Comparison of ENCODE assay signal across 7 cellular contexts in the genomic region with DNA sequence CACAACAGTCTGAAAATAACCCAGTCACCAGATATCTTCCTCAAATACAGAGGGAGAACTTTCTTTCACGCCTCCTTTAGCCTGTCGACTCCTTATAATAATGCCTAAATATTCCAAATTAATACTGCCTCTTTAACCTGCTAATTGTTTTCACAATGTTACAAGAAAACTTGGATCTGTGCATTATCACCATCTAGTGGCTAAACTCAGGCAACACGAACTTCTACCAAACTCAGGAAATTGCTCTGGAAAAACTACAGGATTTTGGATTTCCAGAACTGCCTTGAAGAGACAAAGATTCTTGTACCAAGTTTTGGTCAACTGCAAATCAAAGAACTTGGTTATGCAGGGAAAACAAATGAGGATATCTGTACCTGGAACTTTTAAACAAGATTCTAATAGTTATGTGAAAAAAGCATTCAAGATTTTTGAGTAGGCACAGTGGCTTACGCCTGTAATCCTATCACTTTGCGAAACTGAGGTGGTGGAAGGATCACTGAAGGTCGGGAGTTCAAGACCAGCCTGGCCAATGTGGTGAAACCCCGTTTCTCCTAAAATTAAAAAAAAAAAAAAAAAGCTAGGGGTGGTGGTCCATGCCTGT. TPM values are rescaled to one million over a fixed set of nuclear protein-coding genes. Genes with fewer than 3 reads are reported as not detected.
DNase-seq lines count a peak whose midpoint lies in the region; ATAC-seq, FAIRE-seq and TF ChIP-seq lines count a peak whose summit lies in the region.

No MANE protein-coding gene starts in this region.

- ATAC-seq in HepG2 (peak; percentile 76), GM19035 (IDR thresholded peaks at IDR 0.05; ENCODE audit: unreplicated experiment) (no peak), HG02973 (IDR thresholded peaks at IDR 0.05; ENCODE audit: unreplicated experiment) (no peak)

- POLR2A ChIA-PET in HepG2 (lab: Yijun Ruan, JAX), result interaction anchor here (1.2 kb wide), 1 partner anchor 24 kb away, joined by 3 read pairs; no protein-coding TSS in a partner anchor

- DNase-seq in G401 (ENCODE audit: low spot score) (peak; percentile 66), Karpas-422 (peak; percentile 58), astrocyte of the cerebellum (ENCODE audit: low read depth) (no peak), HepG2 (ENCODE audit: low spot score) (peak; percentile 23), cerebellar nuclear complex (lab: John Stamatoyannopoulos, UW) (no peak)

- H3K9me2 ChIP-seq in Karpas-422 (replicated peaks; ENCODE audit: insufficient read depth, low read length), result no peaks in the 10 kb centered on the region

- in situ Hi-C loops in G401 (cut with HindIII; ENCODE audit: low sequenced_read_pairs) (no loop called here), astrocyte of the cerebellum (cut with HindIII; ENCODE audit: low sequenced_read_pairs) (no loop called here), HepG2 (cut with HindIII; ENCODE audit: extremely low pct_ligation_motif_present, low pct_unique_long_range_greater_than_20kb) (no loop called here)

- no peak overlapping the region for H3K9ac ChIP-seq in Karpas-422 (ENCODE audit: low read length)
- no peak overlapping the region for H3K9ac ChIP-seq in HepG2 (ENCODE audit: insufficient read depth, low read depth, low read length)

- CTCF ChIA-PET in HepG2 (lab: Yijun Ruan, JAX; ENCODE audit: low intra/inter-chr PET ratio, low total read pairs), result interaction anchor here (2.0 kb wide), 1 partner anchor 22 kb away, joined by 10 read pairs; no protein-coding TSS in a partner anchor

- H3K27me3 ChIP-seq in Karpas-422 (ENCODE audit: low read length), result no peaks in the 10 kb centered on the region
- H3K27me3 ChIP-seq in HepG2 (ENCODE audit: control insufficient read depth in 1 of 2, insufficient read depth in 2 of 2, low read length in 2 of 2), result no peaks in the 10 kb centered on the region

- H3K4me2 ChIP-seq in Karpas-422 (ENCODE audit: low read depth, low read length, poor library complexity, severe bottlenecking) (no peak overlapping the region), HepG2 (ENCODE audit: low read depth, low read length) (no peak overlapping the region)

- peak; percentile 49 for FAIRE-seq in HepG2 (lab: Jason Lieb, UNC)

- H3K4me3 ChIP-seq in Karpas-422 (ENCODE audit: low read length) (no peak overlapping the region), astrocyte of the cerebellum (ENCODE audit: low read depth, low read length) (no peak overlapping the region), HepG2 (replicated peaks in 1 of 3; ENCODE audit: insufficient read depth in 1 of 3, low read depth in 2 of 3, low read length in 3 of 3) (no peak overlapping the region)

- H3K27ac ChIP-seq in Karpas-422 (ENCODE audit: low read length), result peak overlapping the region; percentile 24; the same call in 1 of the 2 replicates
- no peak overlapping the region for H3K27ac ChIP-seq in HepG2 (ENCODE audit: extremely low read length, insufficient read depth, low read length)

- H4K20me1 ChIP-seq in Karpas-422 (ENCODE audit: insufficient read depth, low read depth, low read length) (no peaks in the 10 kb centered on the region), HepG2 (ENCODE audit: insufficient read depth, low read length) (no peaks in the 10 kb centered on the region)

- peaks cover 22% of the 10 kb centered on the region for H3K4me1 ChIP-seq in Karpas-422 (ENCODE audit: low read length)
- H3K4me1 ChIP-seq in HepG2 (ENCODE audit: insufficient read depth, low read length), result no peaks in the 10 kb centered on the region

- no TSS peak for BruUV-seq in HepG2 (replicated peaks; lab: Mats Ljungman, UMichigan)

- H3K36me3 ChIP-seq in Karpas-422 (ENCODE audit: insufficient read depth, low read length) (peaks cover 41% of the 10 kb centered on the region), HepG2 (replicated peaks in 1 of 2; ENCODE audit: control insufficient read depth in 1 of 2, insufficient read depth in 2 of 2, low read length in 2 of 2) (peaks cover 7 to 29% of the 10 kb centered on the region in 2 experiments)

- H3K9me3 ChIP-seq in Karpas-422 (ENCODE audit: low read length) (no peaks in the 10 kb centered on the region), HepG2 (ENCODE audit: low read length) (no peaks in the 10 kb centered on the region)

- intact Hi-C loops in HepG2 (cut with micrococcal nuclease; ENCODE audit: unreplicated experiment), result loop anchor here (1.0 kb wide), 1 partner anchor 22 kb away; no protein-coding TSS in a partner anchor

- TF ChIP-seq EP300 in HepG2 (IDR thresholded peaks at IDR 0.05; ENCODE audit: low read depth in 2 of 2, low read length in 2 of 2) (no peak), HepG2 (CRISPR knock-in tag; IDR thresholded peaks at IDR 0.05; ENCODE audit: borderline replicate concordance) (no peak)

- WGBS in HepG2 (ENCODE audit: low lambda C conversion rate), result 65% methylated on average over 7 of the region's 7 CpGs

- TF ChIP-seq POLR2A in HepG2 (IDR thresholded peaks at IDR 0.05; ENCODE audit: insufficient read depth in 1 of 2, low read depth in 2 of 2, low read length in 2 of 2), result no peak

- no peak for TF ChIP-seq RAD21 in HepG2 (CRISPR knock-in tag; IDR thresholded peaks at IDR 0.05)

- TF ChIP-seq CTCF in astrocyte of the cerebellum (IDR thresholded peaks at IDR 0.05; ENCODE audit: low read depth, low read length, missing control alignments), result peak; percentile 81
- TF ChIP-seq CTCF in HepG2 (CRISPR knock-in tag; IDR thresholded peaks at IDR 0.05), result peak; percentile 62

- peaks cover 40% of the 10 kb centered on the region for H3K79me2 ChIP-seq in Karpas-422 (ENCODE audit: low read length)
- H3K79me2 ChIP-seq in HepG2 (ENCODE audit: insufficient read depth, low read length), result no peaks in the 10 kb centered on the region

- H2AFZ ChIP-seq in Karpas-422 (ENCODE audit: low read length) (no peak overlapping the region), HepG2 (ENCODE audit: low read length) (no peak overlapping the region)

RNA-seq across cellular contexts. Expression of a gene that starts 10.8 kb away (rescaled TPM):
- 13.0 and 19.5 TPM in 2 replicates for total RNA-seq in G401 (2014; rRNA removed; shearing (Covaris generic))
- 11.8 and 18.7 TPM in 2 replicates for total RNA-seq in Karpas-422 (2014; rRNA removed; shearing (Covaris generic); ENCODE audit: low replicate concordance)
- 6.7 and 13.7 TPM in 2 replicates for total RNA-seq in HepG2 (2016; rRNA removed; fragmentation: Illumina TruSeq; extraction: Trizol)
- 1.8 and 2.2 TPM in 2 replicates for total RNA-seq in HepG2 (2016; cell fraction: cytosol; rRNA removed; fragmentation: Illumina TruSeq; extraction: Trizol; ENCODE audit: low read depth)
- 8.0 and 12.5 TPM in 2 replicates for total RNA-seq in HepG2 (2016; cell fraction: insoluble cytoplasmic fraction; rRNA removed; fragmentation: Illumina TruSeq; extraction: Trizol)
- total RNA-seq in HepG2 (2016; cell fraction: membrane; rRNA removed; fragmentation: Illumina TruSeq; extraction: Trizol), result 3.0 and 3.5 TPM in 2 replicates
- total RNA-seq in HepG2 (2016; cell fraction: nucleus; rRNA removed; fragmentation: Illumina TruSeq; extraction: Trizol), result 18.3 and 18.9 TPM in 2 replicates
- 10.0 and 10.1 TPM in 2 replicates for polyA plus RNA-seq in HepG2 (2011; rRNA removed)
- 5.0 and 7.4 TPM in 2 replicates for polyA plus RNA-seq in HepG2 (2011; cell fraction: cytosol; rRNA removed)
- polyA plus RNA-seq in HepG2 (2011; cell fraction: nucleus; rRNA removed), result 10.6 and 11.1 TPM in 2 replicates
- polyA plus RNA-seq in HepG2 (2012), result 10.4 and 11.3 TPM in 2 replicates
- 0.95 and 1.3 TPM in 2 replicates for polyA plus RNA-seq in HepG2 (2016; cell fraction: cytosol; fragmentation: Illumina TruSeq; extraction: Trizol; ENCODE audit: low read depth)
- 6.2 and 8.3 TPM in 2 replicates for polyA plus RNA-seq in HepG2 (2016; cell fraction: insoluble cytoplasmic fraction; fragmentation: Illumina TruSeq; extraction: Trizol; ENCODE audit: low read depth)
- polyA plus RNA-seq in HepG2 (2016; cell fraction: membrane; fragmentation: Illumina TruSeq; extraction: Trizol; ENCODE audit: low read depth), result 2.4 TPM in 2 replicates
- polyA plus RNA-seq in HepG2 (2016; cell fraction: nucleus; fragmentation: Illumina TruSeq; extraction: Trizol; ENCODE audit: insufficient read depth, low read depth), result 21.3 and 21.9 TPM in 2 replicates
- 4.3 and 5.8 TPM in 2 replicates for polyA minus RNA-seq in HepG2 (2011; rRNA and poly(A)+ RNA removed; ENCODE audit: low replicate concordance)
- 4.4 and 5.8 TPM in 2 replicates for polyA minus RNA-seq in HepG2 (2011; cell fraction: cytosol; rRNA and poly(A)+ RNA removed)
- 26.1 and 29.2 TPM in 2 replicates for polyA minus RNA-seq in HepG2 (2011; cell fraction: nucleus; rRNA and poly(A)+ RNA removed)

RNA-seq across cellular contexts. Expression of a gene that starts 24.3 kb away (rescaled TPM):
- 18.5 and 21.8 TPM in 2 replicates for total RNA-seq in G401 (2014; rRNA removed; shearing (Covaris generic))
- total RNA-seq in Karpas-422 (2014; rRNA removed; shearing (Covaris generic); ENCODE audit: low replicate concordance), result 49.0 and 56.8 TPM in 2 replicates
- total RNA-seq in HepG2 (2016; rRNA removed; fragmentation: Illumina TruSeq; extraction: Trizol), result 18.5 and 22.6 TPM in 2 replicates
- 2.3 and 2.6 TPM in 2 replicates for total RNA-seq in HepG2 (2016; cell fraction: cytosol; rRNA removed; fragmentation: Illumina TruSeq; extraction: Trizol; ENCODE audit: low read depth)
- 18.5 and 23.2 TPM in 2 replicates for total RNA-seq in HepG2 (2016; cell fraction: insoluble cytoplasmic fraction; rRNA removed; fragmentation: Illumina TruSeq; extraction: Trizol)
- 7.6 and 9.0 TPM in 2 replicates for total RNA-seq in HepG2 (2016; cell fraction: membrane; rRNA removed; fragmentation: Illumina TruSeq; extraction: Trizol)
- 20.3 and 21.3 TPM in 2 replicates for total RNA-seq in HepG2 (2016; cell fraction: nucleus; rRNA removed; fragmentation: Illumina TruSeq; extraction: Trizol)
- 10.6 and 11.5 TPM in 2 replicates for polyA plus RNA-seq in HepG2 (2011; rRNA removed)
- polyA plus RNA-seq in HepG2 (2011; cell fraction: cytosol; rRNA removed), result 6.0 and 9.2 TPM in 2 replicates
- polyA plus RNA-seq in HepG2 (2011; cell fraction: nucleus; rRNA removed), result 7.8 and 8.4 TPM in 2 replicates
- polyA plus RNA-seq in HepG2 (2012), result 13.9 and 14.9 TPM in 2 replicates
- polyA plus RNA-seq in HepG2 (2016; cell fraction: cytosol; fragmentation: Illumina TruSeq; extraction: Trizol; ENCODE audit: low read depth), result 0.85 and 1.0 TPM in 2 replicates
- polyA plus RNA-seq in HepG2 (2016; cell fraction: insoluble cytoplasmic fraction; fragmentation: Illumina TruSeq; extraction: Trizol; ENCODE audit: low read depth), result 18.4 and 20.6 TPM in 2 replicates
- polyA plus RNA-seq in HepG2 (2016; cell fraction: membrane; fragmentation: Illumina TruSeq; extraction: Trizol; ENCODE audit: low read depth), result 4.1 and 4.8 TPM in 2 replicates
- 15.3 and 17.3 TPM in 2 replicates for polyA plus RNA-seq in HepG2 (2016; cell fraction: nucleus; fragmentation: Illumina TruSeq; extraction: Trizol; ENCODE audit: insufficient read depth, low read depth)
- polyA minus RNA-seq in HepG2 (2011; rRNA and poly(A)+ RNA removed; ENCODE audit: low replicate concordance), result 12.2 and 30.0 TPM in 2 replicates
- 14.8 and 21.8 TPM in 2 replicates for polyA minus RNA-seq in HepG2 (2011; cell fraction: cytosol; rRNA and poly(A)+ RNA removed)
- 49.8 and 50.1 TPM in 2 replicates for polyA minus RNA-seq in HepG2 (2011; cell fraction: nucleus; rRNA and poly(A)+ RNA removed)

RNA-seq across cellular contexts. Expression of a gene that starts 54.4 kb away (rescaled TPM):
- total RNA-seq in G401 (2014; rRNA removed; shearing (Covaris generic)), result not detected in 2 replicates
- not detected in 2 replicates for total RNA-seq in Karpas-422 (2014; rRNA removed; shearing (Covaris generic); ENCODE audit: low replicate concordance)
- total RNA-seq in HepG2 (2016; rRNA removed; fragmentation: Illumina TruSeq; extraction: Trizol), result not detected in 2 replicates
- not detected in 2 replicates for total RNA-seq in HepG2 (2016; cell fraction: cytosol; rRNA removed; fragmentation: Illumina TruSeq; extraction: Trizol; ENCODE audit: low read depth)
- not detected in 2 replicates for total RNA-seq in HepG2 (2016; cell fraction: insoluble cytoplasmic fraction; rRNA removed; fragmentation: Illumina TruSeq; extraction: Trizol)
- total RNA-seq in HepG2 (2016; cell fraction: membrane; rRNA removed; fragmentation: Illumina TruSeq; extraction: Trizol), result not detected in 2 replicates
- not detected in 2 replicates for total RNA-seq in HepG2 (2016; cell fraction: nucleus; rRNA removed; fragmentation: Illumina TruSeq; extraction: Trizol)
- polyA plus RNA-seq in HepG2 (2011; rRNA removed), result not detected in 2 replicates
- not detected in 2 replicates for polyA plus RNA-seq in HepG2 (2011; cell fraction: cytosol; rRNA removed)
- not detected in 2 replicates for polyA plus RNA-seq in HepG2 (2011; cell fraction: nucleus; rRNA removed)
- polyA plus RNA-seq in HepG2 (2012), result not detected in 2 replicates
- not detected in 2 replicates for polyA plus RNA-seq in HepG2 (2016; cell fraction: cytosol; fragmentation: Illumina TruSeq; extraction: Trizol; ENCODE audit: low read depth)
- polyA plus RNA-seq in HepG2 (2016; cell fraction: insoluble cytoplasmic fraction; fragmentation: Illumina TruSeq; extraction: Trizol; ENCODE audit: low read depth), result not detected in 2 replicates
- not detected in 2 replicates for polyA plus RNA-seq in HepG2 (2016; cell fraction: membrane; fragmentation: Illumina TruSeq; extraction: Trizol; ENCODE audit: low read depth)
- not detected in 2 replicates for polyA plus RNA-seq in HepG2 (2016; cell fraction: nucleus; fragmentation: Illumina TruSeq; extraction: Trizol; ENCODE audit: insufficient read depth, low read depth)
- polyA minus RNA-seq in HepG2 (2011; rRNA and poly(A)+ RNA removed; ENCODE audit: low replicate concordance), result not detected in 2 replicates
- polyA minus RNA-seq in HepG2 (2011; cell fraction: cytosol; rRNA and poly(A)+ RNA removed), result not detected in 2 replicates
- polyA minus RNA-seq in HepG2 (2011; cell fraction: nucleus; rRNA and poly(A)+ RNA removed), result not detected in 2 replicates

Comparison
In these comparisons a context has a peak if more than half of its experiments do, and no peak if none do; other contexts are left out.
1. DNase-seq: peak in G401 (single experiment), Karpas-422 (single experiment) and HepG2 (single experiment); none in astrocyte of the cerebellum (single experiment) and cerebellar nuclear complex (0 of 2).